In the genomic region with DNA sequence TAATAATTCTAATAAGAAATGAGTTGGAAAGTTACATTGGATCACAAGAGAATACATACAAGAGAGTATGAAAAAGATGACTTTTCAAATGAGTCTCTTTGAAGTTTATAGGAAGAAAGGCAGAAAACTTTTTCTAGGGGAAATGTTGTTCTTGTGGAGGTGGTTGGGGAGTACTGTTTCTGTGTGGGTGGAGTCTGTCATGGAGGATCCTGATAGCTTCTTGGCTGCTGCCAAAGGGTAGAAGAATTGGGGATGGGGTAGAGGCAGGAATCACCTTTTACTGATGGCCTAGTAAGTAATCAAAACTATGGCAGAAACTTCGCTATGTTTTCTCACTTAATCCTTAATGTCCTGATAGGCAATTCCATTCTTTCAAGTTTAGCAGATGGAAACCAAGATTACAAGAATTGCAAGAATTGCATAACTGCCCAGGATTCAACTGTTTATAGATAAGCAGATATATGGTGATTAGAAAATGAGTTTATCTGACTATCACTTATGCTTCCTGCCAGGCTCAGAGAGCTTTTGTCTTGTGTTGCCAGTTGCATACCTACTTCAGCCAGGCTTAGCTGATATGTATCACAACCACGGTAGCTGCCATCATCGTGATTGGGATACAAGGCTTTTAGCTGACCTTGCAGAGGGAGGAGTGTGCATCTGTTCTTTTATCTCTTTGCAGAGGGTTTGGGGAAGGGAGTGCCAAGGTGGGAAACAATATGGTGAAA, we compare ENCODE assay signal across 1 cellular context.
TF ChIP-seq lines count a peak whose summit lies in the region.

No MANE protein-coding gene starts in this region.

TF ChIP-seq in K562, 482 proteins besides CTCF, POLR2A, EP300 and RAD21 (continued from another document and continues in another):
- TF ChIP-seq, protein P1, sequence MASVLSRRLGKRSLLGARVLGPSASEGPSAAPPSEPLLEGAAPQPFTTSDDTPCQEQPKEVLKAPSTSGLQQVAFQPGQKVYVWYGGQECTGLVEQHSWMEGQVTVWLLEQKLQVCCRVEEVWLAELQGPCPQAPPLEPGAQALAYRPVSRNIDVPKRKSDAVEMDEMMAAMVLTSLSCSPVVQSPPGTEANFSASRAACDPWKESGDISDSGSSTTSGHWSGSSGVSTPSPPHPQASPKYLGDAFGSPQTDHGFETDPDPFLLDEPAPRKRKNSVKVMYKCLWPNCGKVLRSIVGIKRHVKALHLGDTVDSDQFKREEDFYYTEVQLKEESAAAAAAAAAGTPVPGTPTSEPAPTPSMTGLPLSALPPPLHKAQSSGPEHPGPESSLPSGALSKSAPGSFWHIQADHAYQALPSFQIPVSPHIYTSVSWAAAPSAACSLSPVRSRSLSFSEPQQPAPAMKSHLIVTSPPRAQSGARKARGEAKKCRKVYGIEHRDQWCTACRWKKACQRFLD (CRISPR knock-in tag; IDR thresholded peaks at IDR 0.05) = no peak
- no peak for TF ChIP-seq NR2C1 (IDR thresholded peaks at IDR 0.05)
- no peak for TF ChIP-seq NR2C1 (tag; IDR thresholded peaks at IDR 0.05)
- no peak for TF ChIP-seq SPI1 (IDR thresholded peaks at IDR 0.05; ENCODE audit: borderline replicate concordance, low read depth, low read length)
- peak; percentile 63; the same call in 1 of the 2 replicates for TF ChIP-seq TAL1 (IDR thresholded peaks at IDR 0.05)
- TF ChIP-seq, protein P2, sequence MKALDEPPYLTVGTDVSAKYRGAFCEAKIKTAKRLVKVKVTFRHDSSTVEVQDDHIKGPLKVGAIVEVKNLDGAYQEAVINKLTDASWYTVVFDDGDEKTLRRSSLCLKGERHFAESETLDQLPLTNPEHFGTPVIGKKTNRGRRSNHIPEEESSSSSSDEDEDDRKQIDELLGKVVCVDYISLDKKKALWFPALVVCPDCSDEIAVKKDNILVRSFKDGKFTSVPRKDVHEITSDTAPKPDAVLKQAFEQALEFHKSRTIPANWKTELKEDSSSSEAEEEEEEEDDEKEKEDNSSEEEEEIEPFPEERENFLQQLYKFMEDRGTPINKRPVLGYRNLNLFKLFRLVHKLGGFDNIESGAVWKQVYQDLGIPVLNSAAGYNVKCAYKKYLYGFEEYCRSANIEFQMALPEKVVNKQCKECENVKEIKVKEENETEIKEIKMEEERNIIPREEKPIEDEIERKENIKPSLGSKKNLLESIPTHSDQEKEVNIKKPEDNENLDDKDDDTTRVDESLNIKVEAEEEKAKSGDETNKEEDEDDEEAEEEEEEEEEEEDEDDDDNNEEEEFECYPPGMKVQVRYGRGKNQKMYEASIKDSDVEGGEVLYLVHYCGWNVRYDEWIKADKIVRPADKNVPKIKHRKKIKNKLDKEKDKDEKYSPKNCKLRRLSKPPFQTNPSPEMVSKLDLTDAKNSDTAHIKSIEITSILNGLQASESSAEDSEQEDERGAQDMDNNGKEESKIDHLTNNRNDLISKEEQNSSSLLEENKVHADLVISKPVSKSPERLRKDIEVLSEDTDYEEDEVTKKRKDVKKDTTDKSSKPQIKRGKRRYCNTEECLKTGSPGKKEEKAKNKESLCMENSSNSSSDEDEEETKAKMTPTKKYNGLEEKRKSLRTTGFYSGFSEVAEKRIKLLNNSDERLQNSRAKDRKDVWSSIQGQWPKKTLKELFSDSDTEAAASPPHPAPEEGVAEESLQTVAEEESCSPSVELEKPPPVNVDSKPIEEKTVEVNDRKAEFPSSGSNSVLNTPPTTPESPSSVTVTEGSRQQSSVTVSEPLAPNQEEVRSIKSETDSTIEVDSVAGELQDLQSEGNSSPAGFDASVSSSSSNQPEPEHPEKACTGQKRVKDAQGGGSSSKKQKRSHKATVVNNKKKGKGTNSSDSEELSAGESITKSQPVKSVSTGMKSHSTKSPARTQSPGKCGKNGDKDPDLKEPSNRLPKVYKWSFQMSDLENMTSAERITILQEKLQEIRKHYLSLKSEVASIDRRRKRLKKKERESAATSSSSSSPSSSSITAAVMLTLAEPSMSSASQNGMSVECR (CRISPR knock-in tag; IDR thresholded peaks at IDR 0.05) = no peak
- TF ChIP-seq NFRKB (IDR thresholded peaks at IDR 0.05; ENCODE audit: low read depth) = no peak
- TF ChIP-seq, protein P3, sequence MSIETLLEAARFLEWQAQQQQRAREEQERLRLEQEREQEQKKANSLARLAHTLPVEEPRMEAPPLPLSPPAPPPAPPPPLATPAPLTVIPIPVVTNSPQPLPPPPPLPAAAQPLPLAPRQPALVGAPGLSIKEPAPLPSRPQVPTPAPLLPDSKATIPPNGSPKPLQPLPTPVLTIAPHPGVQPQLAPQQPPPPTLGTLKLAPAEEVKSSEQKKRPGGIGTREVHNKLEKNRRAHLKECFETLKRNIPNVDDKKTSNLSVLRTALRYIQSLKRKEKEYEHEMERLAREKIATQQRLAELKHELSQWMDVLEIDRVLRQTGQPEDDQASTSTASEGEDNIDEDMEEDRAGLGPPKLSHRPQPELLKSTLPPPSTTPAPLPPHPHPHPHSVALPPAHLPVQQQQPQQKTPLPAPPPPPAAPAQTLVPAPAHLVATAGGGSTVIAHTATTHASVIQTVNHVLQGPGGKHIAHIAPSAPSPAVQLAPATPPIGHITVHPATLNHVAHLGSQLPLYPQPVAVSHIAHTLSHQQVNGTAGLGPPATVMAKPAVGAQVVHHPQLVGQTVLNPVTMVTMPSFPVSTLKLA (conservative IDR thresholded peaks at IDR 0.05) = no peak
- TF ChIP-seq ZNF347 (CRISPR knock-in tag; IDR thresholded peaks at IDR 0.05; ENCODE audit: low read depth) = no peak
- TF ChIP-seq CBX2 (IDR thresholded peaks at IDR 0.05; ENCODE audit: insufficient read depth, low read length, poor library complexity, severe bottlenecking) = no peak
- peak; percentile 84 for TF ChIP-seq CBFA2T3 (IDR thresholded peaks at IDR 0.05)
- TF ChIP-seq SMC3 (conservative IDR thresholded peaks at IDR 0.05; ENCODE audit: insufficient read depth, low read depth, low read length) = no peak
- TF ChIP-seq, protein P4, sequence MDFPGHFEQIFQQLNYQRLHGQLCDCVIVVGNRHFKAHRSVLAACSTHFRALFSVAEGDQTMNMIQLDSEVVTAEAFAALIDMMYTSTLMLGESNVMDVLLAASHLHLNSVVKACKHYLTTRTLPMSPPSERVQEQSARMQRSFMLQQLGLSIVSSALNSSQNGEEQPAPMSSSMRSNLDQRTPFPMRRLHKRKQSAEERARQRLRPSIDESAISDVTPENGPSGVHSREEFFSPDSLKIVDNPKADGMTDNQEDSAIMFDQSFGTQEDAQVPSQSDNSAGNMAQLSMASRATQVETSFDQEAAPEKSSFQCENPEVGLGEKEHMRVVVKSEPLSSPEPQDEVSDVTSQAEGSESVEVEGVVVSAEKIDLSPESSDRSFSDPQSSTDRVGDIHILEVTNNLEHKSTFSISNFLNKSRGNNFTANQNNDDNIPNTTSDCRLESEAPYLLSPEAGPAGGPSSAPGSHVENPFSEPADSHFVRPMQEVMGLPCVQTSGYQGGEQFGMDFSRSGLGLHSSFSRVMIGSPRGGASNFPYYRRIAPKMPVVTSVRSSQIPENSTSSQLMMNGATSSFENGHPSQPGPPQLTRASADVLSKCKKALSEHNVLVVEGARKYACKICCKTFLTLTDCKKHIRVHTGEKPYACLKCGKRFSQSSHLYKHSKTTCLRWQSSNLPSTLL (IDR thresholded peaks at IDR 0.05) = no peak
- no peak for TF ChIP-seq MEF2A (IDR thresholded peaks at IDR 0.05; ENCODE audit: control insufficient read depth, low read depth, low read length)
- no peak for TF ChIP-seq ZNF436 (CRISPR knock-in tag; IDR thresholded peaks at IDR 0.05)
- TF ChIP-seq RBFOX2 (IDR thresholded peaks at IDR 0.05; ENCODE audit: low read depth, low read length) = peak; percentile 58
- no peak for TF ChIP-seq KHSRP (IDR thresholded peaks at IDR 0.05)
- TF ChIP-seq, protein P5, sequence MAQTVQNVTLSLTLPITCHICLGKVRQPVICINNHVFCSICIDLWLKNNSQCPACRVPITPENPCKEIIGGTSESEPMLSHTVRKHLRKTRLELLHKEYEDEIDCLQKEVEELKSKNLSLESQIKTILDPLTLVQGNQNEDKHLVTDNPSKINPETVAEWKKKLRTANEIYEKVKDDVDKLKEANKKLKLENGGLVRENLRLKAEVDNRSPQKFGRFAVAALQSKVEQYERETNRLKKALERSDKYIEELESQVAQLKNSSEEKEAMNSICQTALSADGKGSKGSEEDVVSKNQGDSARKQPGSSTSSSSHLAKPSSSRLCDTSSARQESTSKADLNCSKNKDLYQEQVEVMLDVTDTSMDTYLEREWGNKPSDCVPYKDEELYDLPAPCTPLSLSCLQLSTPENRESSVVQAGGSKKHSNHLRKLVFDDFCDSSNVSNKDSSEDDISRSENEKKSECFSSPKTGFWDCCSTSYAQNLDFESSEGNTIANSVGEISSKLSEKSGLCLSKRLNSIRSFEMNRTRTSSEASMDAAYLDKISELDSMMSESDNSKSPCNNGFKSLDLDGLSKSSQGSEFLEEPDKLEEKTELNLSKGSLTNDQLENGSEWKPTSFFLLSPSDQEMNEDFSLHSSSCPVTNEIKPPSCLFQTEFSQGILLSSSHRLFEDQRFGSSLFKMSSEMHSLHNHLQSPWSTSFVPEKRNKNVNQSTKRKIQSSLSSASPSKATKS (CRISPR knock-in tag; IDR thresholded peaks at IDR 0.05) = no peak
- TF ChIP-seq ZNF717 (CRISPR knock-in tag; IDR thresholded peaks at IDR 0.05) = no peak
- TF ChIP-seq, protein P6, sequence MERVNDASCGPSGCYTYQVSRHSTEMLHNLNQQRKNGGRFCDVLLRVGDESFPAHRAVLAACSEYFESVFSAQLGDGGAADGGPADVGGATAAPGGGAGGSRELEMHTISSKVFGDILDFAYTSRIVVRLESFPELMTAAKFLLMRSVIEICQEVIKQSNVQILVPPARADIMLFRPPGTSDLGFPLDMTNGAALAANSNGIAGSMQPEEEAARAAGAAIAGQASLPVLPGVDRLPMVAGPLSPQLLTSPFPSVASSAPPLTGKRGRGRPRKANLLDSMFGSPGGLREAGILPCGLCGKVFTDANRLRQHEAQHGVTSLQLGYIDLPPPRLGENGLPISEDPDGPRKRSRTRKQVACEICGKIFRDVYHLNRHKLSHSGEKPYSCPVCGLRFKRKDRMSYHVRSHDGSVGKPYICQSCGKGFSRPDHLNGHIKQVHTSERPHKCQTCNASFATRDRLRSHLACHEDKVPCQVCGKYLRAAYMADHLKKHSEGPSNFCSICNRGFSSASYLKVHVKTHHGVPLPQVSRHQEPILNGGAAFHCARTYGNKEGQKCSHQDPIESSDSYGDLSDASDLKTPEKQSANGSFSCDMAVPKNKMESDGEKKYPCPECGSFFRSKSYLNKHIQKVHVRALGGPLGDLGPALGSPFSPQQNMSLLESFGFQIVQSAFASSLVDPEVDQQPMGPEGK (CRISPR knock-in tag; IDR thresholded peaks at IDR 0.05; ENCODE audit: borderline replicate concordance) = no peak
- peak; percentile 78 for TF ChIP-seq TEAD4 (IDR thresholded peaks at IDR 0.05; ENCODE audit: low read length)
- TF ChIP-seq TEAD4 (CRISPR knock-in tag; IDR thresholded peaks at IDR 0.05; ENCODE audit: borderline replicate concordance) = no peak
- TF ChIP-seq SP2 (IDR thresholded peaks at IDR 0.05; ENCODE audit: extremely low read depth, low read depth, low read length, poor library complexity, severe bottlenecking) = no peak
- peak; percentile 70 for TF ChIP-seq CEBPB (tag; IDR thresholded peaks at IDR 0.05)
- TF ChIP-seq AFF1 (IDR thresholded peaks at IDR 0.05; ENCODE audit: low read depth in 1 of 2, partially characterized antibody in 2 of 2) = no peak
- no peak for TF ChIP-seq ZNF165 (CRISPR knock-in tag; IDR thresholded peaks at IDR 0.05; ENCODE audit: borderline replicate concordance)
- TF ChIP-seq, protein P7, sequence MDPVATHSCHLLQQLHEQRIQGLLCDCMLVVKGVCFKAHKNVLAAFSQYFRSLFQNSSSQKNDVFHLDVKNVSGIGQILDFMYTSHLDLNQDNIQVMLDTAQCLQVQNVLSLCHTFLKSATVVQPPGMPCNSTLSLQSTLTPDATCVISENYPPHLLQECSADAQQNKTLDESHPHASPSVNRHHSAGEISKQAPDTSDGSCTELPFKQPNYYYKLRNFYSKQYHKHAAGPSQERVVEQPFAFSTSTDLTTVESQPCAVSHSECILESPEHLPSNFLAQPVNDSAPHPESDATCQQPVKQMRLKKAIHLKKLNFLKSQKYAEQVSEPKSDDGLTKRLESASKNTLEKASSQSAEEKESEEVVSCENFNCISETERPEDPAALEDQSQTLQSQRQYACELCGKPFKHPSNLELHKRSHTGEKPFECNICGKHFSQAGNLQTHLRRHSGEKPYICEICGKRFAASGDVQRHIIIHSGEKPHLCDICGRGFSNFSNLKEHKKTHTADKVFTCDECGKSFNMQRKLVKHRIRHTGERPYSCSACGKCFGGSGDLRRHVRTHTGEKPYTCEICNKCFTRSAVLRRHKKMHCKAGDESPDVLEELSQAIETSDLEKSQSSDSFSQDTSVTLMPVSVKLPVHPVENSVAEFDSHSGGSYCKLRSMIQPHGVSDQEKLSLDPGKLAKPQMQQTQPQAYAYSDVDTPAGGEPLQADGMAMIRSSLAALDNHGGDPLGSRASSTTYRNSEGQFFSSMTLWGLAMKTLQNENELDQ (CRISPR knock-in tag; IDR thresholded peaks at IDR 0.05; ENCODE audit: borderline replicate concordance) = no peak
- TF ChIP-seq KLF10 (CRISPR knock-in tag; IDR thresholded peaks at IDR 0.05) = no peak
- TF ChIP-seq ETS2 (tag; IDR thresholded peaks at IDR 0.05; ENCODE audit: borderline replicate concordance, poor library complexity, severe bottlenecking) = no peak
- no peak for TF ChIP-seq ATF7 (IDR thresholded peaks at IDR 0.05)
- no peak for TF ChIP-seq SIN3A (IDR thresholded peaks at IDR 0.05; ENCODE audit: borderline replicate concordance in 2 of 2, control insufficient read depth in 1 of 2, low read depth in 2 of 2, low read length in 2 of 2)
- no peak for TF ChIP-seq BCL6 (CRISPR knock-in tag; IDR thresholded peaks at IDR 0.05)
- no peak for TF ChIP-seq HCFC1 (IDR thresholded peaks at IDR 0.05; ENCODE audit: low read depth, low read length)
- TF ChIP-seq ARID1B (IDR thresholded peaks at IDR 0.05) = peak; percentile 65
- TF ChIP-seq SOX6 (IDR thresholded peaks at IDR 0.05) = no peak
